In the genomic region with DNA sequence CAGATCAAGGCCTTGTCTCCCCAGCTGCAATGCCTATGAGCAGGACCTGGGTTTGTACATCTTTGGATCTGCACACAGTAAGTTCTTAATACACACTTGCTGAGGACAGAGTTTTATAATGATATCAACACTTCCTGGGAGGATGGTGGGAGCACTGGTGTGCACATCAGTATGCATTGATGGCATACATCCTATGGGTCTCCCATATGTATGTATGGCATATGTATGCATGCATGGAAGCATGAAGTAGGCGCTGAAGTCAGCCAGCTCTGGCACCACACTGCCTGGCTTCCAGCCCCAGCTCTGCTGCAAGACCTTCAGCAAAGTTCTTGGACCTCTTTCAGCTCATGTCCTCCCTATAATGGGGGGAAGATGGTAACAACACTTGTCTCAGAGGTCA, we compare ENCODE assay signal across 28 cellular contexts.
DNase-seq lines count a peak whose midpoint lies in the region; ATAC-seq and TF ChIP-seq lines count a peak whose summit lies in the region.
"Had no signal": no experiment of that assay in that cellular context is flagged by ENCODE, and none has a peak within 500 bp of the region (broad histone marks: within the 10 kb centered on the region; RNA-seq: fewer than 3 reads in every experiment).

No MANE protein-coding gene starts in this region.

- H3K27me3 ChIP-seq in breast epithelium (no peaks in the 10 kb centered on the region), esophagus muscularis mucosa (no peaks in the 10 kb centered on the region), sigmoid colon (no peaks in the 10 kb centered on the region)
- H3K27me3 ChIP-seq: ovary, upper lobe of left lung had no signal

- no peaks in the 10 kb centered on the region for H3K9me3 ChIP-seq in breast epithelium
- no peaks in the 10 kb centered on the region for H3K9me3 ChIP-seq in esophagus muscularis mucosa
- H3K9me3 ChIP-seq in sigmoid colon, result no peaks in the 10 kb centered on the region
- H3K9me3 ChIP-seq: HAP-1, lower lobe of right lung, ovary, upper lobe of left lung had no signal

- H3K27me3 Mint-ChIP-seq in MCF 10A (ENCODE audit: insufficient read depth, unreplicated experiment), result no peaks in the 10 kb centered on the region
- H3K27me3 Mint-ChIP-seq in activated T-helper 1 cell treated with anti-CD3 and anti-CD28 coated beads, Interleukin-12 subunit alpha, Interleukin-12 subunit beta, Interleukin-2, Interleukin-4 antibody, amounts not matched to agents 30 ng/mL and 10 ng/mL and 1 ng/mL, durations not matched to agents 14 hours and 24 hours and 36 hours (ENCODE audit: insufficient read depth), result peaks cover 1% of the 10 kb centered on the region
- H3K27me3 Mint-ChIP-seq: brain; CD4-positive, CD25-positive, alpha-beta regulatory T cell had no signal

- no peak for TF ChIP-seq CTCF in breast epithelium (IDR thresholded peaks at IDR 0.05)
- TF ChIP-seq CTCF in MCF 10A (IDR thresholded peaks at IDR 0.05; ENCODE audit: unreplicated experiment), result no peak
- no peak for TF ChIP-seq CTCF in esophagus muscularis mucosa (IDR thresholded peaks at IDR 0.05)
- TF ChIP-seq CTCF in sigmoid colon (IDR thresholded peaks at IDR 0.05), result no peak

- CTCF ChIA-PET in MCF 10A (lab: Yijun Ruan, JAX), result no interaction called here

- DNase-seq in breast epithelium (ENCODE audit: low spot score in 2 of 2), result no peak
- no peak for DNase-seq in MCF 10A (ENCODE audit: unreplicated experiment)
- DNase-seq in esophagus muscularis mucosa (ENCODE audit: extremely low spot score), result peak; percentile 90
- DNase-seq in sigmoid colon, result no peak
- DNase-seq in NCI-H2227 (lab: John Stamatoyannopoulos, UW; ENCODE audit: unreplicated experiment), result no peak
- DNase-seq in stimulated activated CD4-positive, alpha-beta T cell treated with anti-CD3 and anti-CD28 coated beads, Interleukin-1b, Interleukin-23, amount 100 ng/mL, for 48 hours, result no peak
- DNase-seq in activated T-helper 1 cell treated with anti-CD3 and anti-CD28 coated beads, Interleukin-12 subunit alpha, Interleukin-12 subunit beta, Interleukin-2, Interleukin-4 antibody, amounts not matched to agents 30 ng/mL and 10 ng/mL and 1 ng/mL, durations not matched to agents 14 hours and 24 hours and 36 hours (ENCODE audit: low spot score), result no peak
- DNase-seq: 8988T; activated CD8-positive, alpha-beta memory T cell treated with anti-CD3 and anti-CD28 coated beads, Interleukin-2, amount 10 ng/mL, durations not matched to agents 7 days and 5 days; activated T-cell treated with anti-CD3 and anti-CD28 coated beads, Interleukin-2, amount 50 U/mL, for 4 hours; Calu3; CD4-positive, CD25-positive, alpha-beta regulatory T cell; cerebellar nuclear complex; DMS79; dorsolateral prefrontal cortex; hippocampal formation; lower lobe of right lung; NCI-H1048; NCI-H1694 treated with DMSO at 0.1 percent for 48 hours; ovary; retina; stimulated activated CD4-positive, alpha-beta T cell treated with anti-CD3 and anti-CD28 coated beads, Interleukin-4, amount 100 ng/mL, for 24 hours; T-helper 17 cell; upper lobe of left lung had no signal

- peaks cover 26% of the 10 kb centered on the region for H3K4me1 Mint-ChIP-seq in MCF 10A (ENCODE audit: insufficient read depth, unreplicated experiment)
- H3K4me1 Mint-ChIP-seq in activated T-helper 1 cell treated with anti-CD3 and anti-CD28 coated beads, Interleukin-12 subunit alpha, Interleukin-12 subunit beta, Interleukin-2, Interleukin-4 antibody, amounts not matched to agents 30 ng/mL and 10 ng/mL and 1 ng/mL, durations not matched to agents 14 hours and 24 hours and 36 hours (ENCODE audit: low read depth), result no peaks in the 10 kb centered on the region
- H3K4me1 Mint-ChIP-seq: activated CD8-positive, alpha-beta memory T cell treated with anti-CD3 and anti-CD28 coated beads, Interleukin-2, amount 10 ng/mL, durations not matched to agents 7 days and 5 days; CD4-positive, CD25-positive, alpha-beta regulatory T cell; T-helper 17 cell had no signal

- no peak overlapping the region for H3K27ac Mint-ChIP-seq in MCF 10A (ENCODE audit: low read depth, unreplicated experiment)
- no peak overlapping the region for H3K27ac Mint-ChIP-seq in activated T-helper 1 cell treated with anti-CD3 and anti-CD28 coated beads, Interleukin-12 subunit alpha, Interleukin-12 subunit beta, Interleukin-2, Interleukin-4 antibody, amounts not matched to agents 30 ng/mL and 10 ng/mL and 1 ng/mL, durations not matched to agents 14 hours and 24 hours and 36 hours
- H3K27ac Mint-ChIP-seq: activated CD8-positive, alpha-beta memory T cell treated with anti-CD3 and anti-CD28 coated beads, Interleukin-2, amount 10 ng/mL, durations not matched to agents 7 days and 5 days; CD4-positive, CD25-positive, alpha-beta regulatory T cell; T-helper 17 cell had no signal

- POLR2A ChIA-PET in MCF 10A (lab: Yijun Ruan, JAX), result interaction anchor here (0.7 to 0.8 kb wide), 2 partner anchors 25 to 748 kb away, joined by 3 read pairs; no protein-coding TSS in a partner anchor

- H3K4me3 Mint-ChIP-seq in MCF 10A (ENCODE audit: unreplicated experiment), result no peak overlapping the region
- H3K4me3 Mint-ChIP-seq in activated T-helper 1 cell treated with anti-CD3 and anti-CD28 coated beads, Interleukin-12 subunit alpha, Interleukin-12 subunit beta, Interleukin-2, Interleukin-4 antibody, amounts not matched to agents 30 ng/mL and 10 ng/mL and 1 ng/mL, durations not matched to agents 14 hours and 24 hours and 36 hours, result no peak overlapping the region
- H3K4me3 Mint-ChIP-seq: activated CD8-positive, alpha-beta memory T cell treated with anti-CD3 and anti-CD28 coated beads, Interleukin-2, amount 10 ng/mL, durations not matched to agents 7 days and 5 days; activated T-cell treated with anti-CD3 and anti-CD28 coated beads, Interleukin-2, amount 50 U/mL, for 4 hours; brain; CD4-positive, CD25-positive, alpha-beta regulatory T cell; T-helper 17 cell had no signal

- ATAC-seq in HG03196 (IDR thresholded peaks at IDR 0.05; ENCODE audit: unreplicated experiment), result no peak
- ATAC-seq: activated CD8-positive, alpha-beta memory T cell treated with anti-CD3 and anti-CD28 coated beads, Interleukin-2, amount 10 ng/mL, durations not matched to agents 7 days and 5 days; activated T-cell treated with anti-CD3 and anti-CD28 coated beads, Interleukin-2, amount 50 U/mL, for 4 hours; T-helper 17 cell had no signal

- no peak for TF ChIP-seq POLR2A in breast epithelium (IDR thresholded peaks at IDR 0.05)
- no peak for TF ChIP-seq POLR2A in esophagus muscularis mucosa (IDR thresholded peaks at IDR 0.05; ENCODE audit: low read depth)
- TF ChIP-seq POLR2A in sigmoid colon (IDR thresholded peaks at IDR 0.05), result no peak

- no peak for TF ChIP-seq EP300 in esophagus muscularis mucosa (IDR thresholded peaks at IDR 0.05)
- no peak for TF ChIP-seq EP300 in sigmoid colon (IDR thresholded peaks at IDR 0.05)

- BruUV-seq in MCF 10A (replicated peaks; lab: Mats Ljungman, UMichigan), result no TSS peak

- H3K36me3 ChIP-seq in breast epithelium (no peaks in the 10 kb centered on the region), esophagus muscularis mucosa (no peaks in the 10 kb centered on the region), sigmoid colon (no peaks in the 10 kb centered on the region)
- H3K36me3 ChIP-seq: HAP-1, lower lobe of right lung, ovary, upper lobe of left lung had no signal

- H3K27ac ChIP-seq in breast epithelium (peak overlapping the region; percentile 84 to 90), esophagus muscularis mucosa (replicated peaks in 1 of 4) (peak overlapping the region; percentile 47 to 80 (median 61)), sigmoid colon (peak overlapping the region; percentile 44 to 73 (median 66))
- H3K27ac ChIP-seq: dorsolateral prefrontal cortex, ovary, upper lobe of left lung had no signal

- H3K4me3 ChIP-seq in breast epithelium (no peak overlapping the region), esophagus muscularis mucosa (no peak overlapping the region), sigmoid colon (no peak overlapping the region)
- H3K4me3 ChIP-seq: dorsolateral prefrontal cortex, HAP-1, lower lobe of right lung, ovary, upper lobe of left lung had no signal

- no peaks in the 10 kb centered on the region for H3K36me3 Mint-ChIP-seq in MCF 10A (ENCODE audit: insufficient read depth, unreplicated experiment)
- H3K36me3 Mint-ChIP-seq in activated T-helper 1 cell treated with anti-CD3 and anti-CD28 coated beads, Interleukin-12 subunit alpha, Interleukin-12 subunit beta, Interleukin-2, Interleukin-4 antibody, amounts not matched to agents 30 ng/mL and 10 ng/mL and 1 ng/mL, durations not matched to agents 14 hours and 24 hours and 36 hours (ENCODE audit: low read depth), result no peaks in the 10 kb centered on the region
- H3K36me3 Mint-ChIP-seq: activated CD8-positive, alpha-beta memory T cell treated with anti-CD3 and anti-CD28 coated beads, Interleukin-2, amount 10 ng/mL, durations not matched to agents 7 days and 5 days; brain; CD4-positive, CD25-positive, alpha-beta regulatory T cell had no signal

- peaks cover 0 to 11% of the 10 kb centered on the region in 2 donors for H3K4me1 ChIP-seq in breast epithelium
- H3K4me1 ChIP-seq in esophagus muscularis mucosa, result peaks cover 3 to 29% (median 24%) of the 10 kb centered on the region in 4 donors
- H3K4me1 ChIP-seq in sigmoid colon, result peaks cover 0 to 37% (median 27%) of the 10 kb centered on the region in 4 donors
- H3K4me1 ChIP-seq: HAP-1 had no signal

- intact Hi-C loops in breast epithelium (cut with DNase I; ENCODE audit: low total_unique reads), result no loop called here
- intact Hi-C loops in MCF 10A (cut with micrococcal nuclease), result no loop called here
- intact Hi-C loops in esophagus muscularis mucosa (cut with DNase I), result no loop called here
- intact Hi-C loops in sigmoid colon (cut with DNase I), result no loop called here
- intact Hi-C loops in activated T-helper 1 cell treated with anti-CD3 and anti-CD28 coated beads, Interleukin-12 subunit alpha, Interleukin-12 subunit beta, Interleukin-2, Interleukin-4 antibody, amounts not matched to agents 30 ng/mL and 10 ng/mL and 1 ng/mL, durations not matched to agents 14 hours and 24 hours and 36 hours (cut with micrococcal nuclease), result no loop called here

- WGBS in esophagus muscularis mucosa, result 82% methylated on average over 1 of the region's 1 CpG
- WGBS in sigmoid colon, 2 donors, result 90 to 93% methylated on average over 1 of the region's 1 CpG

- H3K9me3 Mint-ChIP-seq in MCF 10A (ENCODE audit: unreplicated experiment), result no peaks in the 10 kb centered on the region
- no peaks in the 10 kb centered on the region for H3K9me3 Mint-ChIP-seq in activated T-helper 1 cell treated with anti-CD3 and anti-CD28 coated beads, Interleukin-12 subunit alpha, Interleukin-12 subunit beta, Interleukin-2, Interleukin-4 antibody, amounts not matched to agents 30 ng/mL and 10 ng/mL and 1 ng/mL, durations not matched to agents 14 hours and 24 hours and 36 hours
- H3K9me3 Mint-ChIP-seq: activated T-cell treated with anti-CD3 and anti-CD28 coated beads, Interleukin-2, amount 50 U/mL, for 4 hours; nephron had no signal
